Comparison of ENCODE assay signal across 9 cellular contexts in genomic region chr1:66168919-66169725, GRCh38.
DNase-seq lines count a peak whose midpoint lies in the region; ATAC-seq and TF ChIP-seq lines count a peak whose summit lies in the region.
"Had no signal": no experiment of that assay in that cellular context is flagged by ENCODE, and none has a peak within 500 bp of the region (broad histone marks: within the 10 kb centered on the region; RNA-seq: fewer than 3 reads in every experiment).

No MANE protein-coding gene starts in this region.

- CTCF ChIA-PET in activated CD8-positive, alpha-beta T cell treated with anti-CD3 and anti-CD28 coated beads for 36 hours (lab: Charles Lee), result interaction anchor here (0.6 to 1.9 kb wide), 4 partner anchors 13 to 335 kb away, joined by 4 to 13 read pairs (median 4); no protein-coding TSS in a partner anchor

- no peak overlapping the region for H3K27ac Mint-ChIP-seq in activated CD8-positive, alpha-beta T cell treated with anti-CD3 and anti-CD28 coated beads for 36 hours
- H3K27ac Mint-ChIP-seq: activated CD4-positive, alpha-beta memory T cell treated with anti-CD3 and anti-CD28 coated beads, Interleukin-2, amount 10 ng/mL, durations not matched to agents 7 days and 5 days had no signal

- H3K4me3 ChIP-seq in neuron (ENCODE audit: low read length) (peak overlapping the region; percentile 24), aorta (ENCODE audit: low read length in 2 of 2) (no peak overlapping the region), MG63 (no peak overlapping the region)

- H3K27me3 Mint-ChIP-seq in activated CD8-positive, alpha-beta T cell treated with anti-CD3 and anti-CD28 coated beads for 36 hours, result peaks cover 8% of the 10 kb centered on the region

- no peaks in the 10 kb centered on the region for H3K9me3 Mint-ChIP-seq in activated CD8-positive, alpha-beta T cell treated with anti-CD3 and anti-CD28 coated beads for 36 hours
- H3K9me3 Mint-ChIP-seq: activated CD4-positive, alpha-beta memory T cell treated with anti-CD3 and anti-CD28 coated beads, Interleukin-2, amount 10 ng/mL, durations not matched to agents 7 days and 5 days had no signal

- H3K36me3 Mint-ChIP-seq in activated CD8-positive, alpha-beta T cell treated with anti-CD3 and anti-CD28 coated beads for 36 hours (ENCODE audit: low read depth), result no peaks in the 10 kb centered on the region

- H3K4me1 ChIP-seq in neuron (ENCODE audit: insufficient read depth, low read length) (peaks cover 31% of the 10 kb centered on the region), aorta (ENCODE audit: control insufficient read depth in 1 of 2, insufficient read depth in 2 of 2, low read length in 2 of 2) (no peaks in the 10 kb centered on the region)

- H3K36me3 ChIP-seq in neuron (ENCODE audit: insufficient read depth, low read length), result no peaks in the 10 kb centered on the region
- H3K36me3 ChIP-seq in aorta (ENCODE audit: control insufficient read depth in 1 of 2, insufficient read depth in 2 of 2, low read length in 1 of 2), result no peaks in the 10 kb centered on the region
- no peaks in the 10 kb centered on the region for H3K36me3 ChIP-seq in MG63

- H3K27me3 ChIP-seq in neuron (ENCODE audit: insufficient read depth, low read length) (no peaks in the 10 kb centered on the region), aorta (ENCODE audit: control insufficient read depth in 1 of 2, insufficient read depth in 2 of 2, low read length in 1 of 2) (no peaks in the 10 kb centered on the region), MG63 (no peaks in the 10 kb centered on the region; the same call in 1 of the 2 replicates)

- TF ChIP-seq CTCF in activated CD8-positive, alpha-beta T cell treated with anti-CD3 and anti-CD28 coated beads for 36 hours (IDR thresholded peaks at IDR 0.05), result no peak

- no peak overlapping the region for H2AFZ ChIP-seq in neuron (ENCODE audit: low read depth, low read length)

- no peak overlapping the region for H3K27ac ChIP-seq in aorta (ENCODE audit: low read depth in 1 of 2, low read length in 2 of 2)

- H3K4me1 Mint-ChIP-seq in activated CD8-positive, alpha-beta T cell treated with anti-CD3 and anti-CD28 coated beads for 36 hours (ENCODE audit: low read depth), result peaks cover 15% of the 10 kb centered on the region

- intact Hi-C loops in activated CD8-positive, alpha-beta T cell treated with anti-CD3 and anti-CD28 coated beads for 36 hours (cut with micrococcal nuclease), result no loop called here
- intact Hi-C loops in aorta (cut with DNase I), result no loop called here

- H3K4me3 Mint-ChIP-seq in activated CD8-positive, alpha-beta T cell treated with anti-CD3 and anti-CD28 coated beads for 36 hours, result no peak overlapping the region
- H3K4me3 Mint-ChIP-seq: activated CD4-positive, alpha-beta memory T cell treated with anti-CD3 and anti-CD28 coated beads, Interleukin-2, amount 10 ng/mL, durations not matched to agents 7 days and 5 days had no signal

- DNase-seq in ELR (ENCODE audit: low read depth) (peak; percentile 41), HT1080 (ENCODE audit: low read depth) (peak; percentile 56), aorta (no peak), NCI-H1930 (lab: John Stamatoyannopoulos, UW) (no peak), MG63 (no peak)
- no peak for DNase-seq in activated CD8-positive, alpha-beta T cell treated with anti-CD3 and anti-CD28 coated beads for 36 hours
- DNase-seq: activated CD4-positive, alpha-beta memory T cell treated with anti-CD3 and anti-CD28 coated beads, Interleukin-2, amount 10 ng/mL, durations not matched to agents 7 days and 5 days had no signal

- POLR2A ChIA-PET in activated CD8-positive, alpha-beta T cell treated with anti-CD3 and anti-CD28 coated beads for 36 hours (lab: Charles Lee), result no interaction called here

- ATAC-seq in activated CD8-positive, alpha-beta T cell treated with anti-CD3 and anti-CD28 coated beads for 36 hours, result peak; percentile 61
- ATAC-seq in aorta (ENCODE audit: low FRiP score) (no peak), HG02588 (IDR thresholded peaks at IDR 0.05; ENCODE audit: unreplicated experiment) (no peak)

- H3K9me3 ChIP-seq in neuron (ENCODE audit: low read length), result no peaks in the 10 kb centered on the region
- no peaks in the 10 kb centered on the region for H3K9me3 ChIP-seq in aorta (ENCODE audit: control insufficient read depth, low read length)
- no peaks in the 10 kb centered on the region for H3K9me3 ChIP-seq in MG63

- WGBS in aorta, 2 donors, result 11% methylated on average over 6 of the region's 6 CpGs

Comparison
In these comparisons a context has a peak if more than half of its experiments do, and no peak if none do; other contexts are left out.
1. DNase-seq: peak in ELR (single experiment) and HT1080 (single experiment); none in activated CD8-positive, alpha-beta T cell treated with anti-CD3 and anti-CD28 coated beads for 36 hours (single experiment), aorta (0 of 2), NCI-H1930 (0 of 2) and MG63 (single experiment).